Comparison of ENCODE assay signal across 9 cellular contexts in the genomic region with DNA sequence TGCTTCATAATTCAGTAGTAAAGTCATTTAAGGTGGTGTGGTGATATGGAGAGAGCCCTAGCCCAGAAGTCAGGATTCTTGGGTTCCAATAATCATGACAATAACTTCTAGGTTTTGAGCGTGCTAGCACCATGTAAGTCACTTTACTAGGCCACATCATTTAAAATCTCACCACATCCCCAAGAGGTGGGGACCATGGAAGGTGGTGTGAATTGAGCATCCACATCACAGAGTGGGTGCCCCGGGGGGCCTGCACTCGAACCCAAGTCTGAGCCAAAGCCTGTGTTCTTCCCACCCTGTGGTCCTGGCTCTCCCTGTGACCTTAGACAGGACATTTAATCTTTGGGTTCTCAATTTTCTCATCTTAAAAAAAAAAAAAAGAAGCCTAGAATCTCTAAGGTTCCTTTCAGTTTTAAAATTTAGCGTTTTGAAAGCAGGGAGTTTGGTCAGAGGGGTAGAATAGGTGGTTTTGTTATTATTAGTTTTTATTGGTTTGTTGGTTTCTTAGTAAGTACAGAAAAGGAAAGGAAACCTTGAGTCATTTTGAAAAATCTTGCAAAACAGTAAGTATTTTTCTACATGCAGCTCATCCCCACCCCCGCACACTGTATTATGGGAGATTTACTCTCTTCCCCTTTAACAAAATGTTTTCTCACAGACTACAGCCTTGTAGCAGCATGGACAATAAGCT. TPM values are rescaled to one million over a fixed set of nuclear protein-coding genes. Genes with fewer than 3 reads are reported as not detected.
A peak's percentile ranks its signal among the peaks of the same experiment; 100 is the strongest.
DNase-seq lines count a peak whose midpoint lies in the region; ATAC-seq, FAIRE-seq and TF ChIP-seq lines count a peak whose summit lies in the region.
"Had no signal": no experiment of that assay in that cellular context is flagged by ENCODE, and none has a peak within 500 bp of the region (broad histone marks: within the 10 kb centered on the region; RNA-seq: fewer than 3 reads in every experiment).

No MANE protein-coding gene starts in this region.

- H3K4me1 Mint-ChIP-seq in activated naive CD8-positive, alpha-beta T cell (ENCODE audit: low read depth): peaks cover 35% of the 10 kb centered on the region

- peak overlapping the region; percentile 73 for H3K4me2 ChIP-seq in Loucy (ENCODE audit: low read depth, low read length, poor library complexity, severe bottlenecking)
- peak overlapping the region; percentile 75 for H3K4me2 ChIP-seq in osteoblast (ENCODE audit: insufficient read depth, low read length)

- H3K36me3 ChIP-seq in Loucy (ENCODE audit: insufficient read depth, low read length) (no peaks in the 10 kb centered on the region), osteoblast (ENCODE audit: insufficient read depth, low read length) (no peaks in the 10 kb centered on the region), kidney (ENCODE audit: control insufficient read depth in 1 of 2, insufficient read depth in 2 of 2, low read length in 2 of 2) (peaks cover 0 to 3% of the 10 kb centered on the region in 2 donors)

- H3K27ac ChIP-seq in osteoblast (ENCODE audit: low read depth, low read length): peak overlapping the region; percentile 85
- H3K27ac ChIP-seq in kidney (ENCODE audit: low read depth in 2 of 2, low read length in 2 of 2): peak overlapping the region in 1 of 2 donors; percentile 64

- peaks cover 3% of the 10 kb centered on the region; the same call in 1 of the 2 replicates for H3F3A ChIP-seq in Loucy (ENCODE audit: low read depth)

- no peaks in the 10 kb centered on the region for H3K9me3 Mint-ChIP-seq in activated naive CD8-positive, alpha-beta T cell (ENCODE audit: low read depth)

- DNase-seq in GF-D8 (lab: John Stamatoyannopoulos, UW): peak; percentile 15
- no peak for DNase-seq in osteoblast (ENCODE audit: insufficient read length, low spot score, missing footprints)
- DNase-seq in G401 (ENCODE audit: low spot score): no peak
- DNase-seq in kidney: no peak
- DNase-seq in Ammon's horn (ENCODE audit: low spot score): no peak

- intact Hi-C loops in kidney (cut with DNase I): no loop called here

- TF ChIP-seq CTCF in Loucy (conservative IDR thresholded peaks at IDR 0.05; ENCODE audit: low read length) (no peak), osteoblast (IDR thresholded peaks at IDR 0.05; ENCODE audit: extremely low read depth, low read depth, low read length) (no peak), kidney (IDR thresholded peaks at IDR 0.05; ENCODE audit: borderline replicate concordance, extremely low read depth, insufficient read depth) (no peak)

- H3K79me2 ChIP-seq in Loucy (ENCODE audit: insufficient read depth, low read length): no peaks in the 10 kb centered on the region
- no peaks in the 10 kb centered on the region for H3K79me2 ChIP-seq in osteoblast (ENCODE audit: insufficient read depth, low read length)

- H3K9me2 ChIP-seq in Loucy (replicated peaks; ENCODE audit: low read depth, low read length): no peaks in the 10 kb centered on the region

- H3K36me3 Mint-ChIP-seq in activated naive CD8-positive, alpha-beta T cell: peaks cover 36% of the 10 kb centered on the region

- no peak for FAIRE-seq in kidney (lab: Jason Lieb, UNC)

- peak overlapping the region; percentile 67 for H3K4me3 Mint-ChIP-seq in activated naive CD8-positive, alpha-beta T cell

- H3K27me3 Mint-ChIP-seq in activated naive CD8-positive, alpha-beta T cell: no peaks in the 10 kb centered on the region

- peak; percentile 87 for ATAC-seq in GM21528 (IDR thresholded peaks at IDR 0.05; ENCODE audit: low FRiP score, unreplicated experiment)
- ATAC-seq: HCT116 had no signal

- peak overlapping the region; percentile 51 for H3K4me3 ChIP-seq in Loucy (ENCODE audit: low read length, poor library complexity, severe bottlenecking)
- H3K4me3 ChIP-seq in osteoblast (ENCODE audit: insufficient read depth, low read length): peak overlapping the region; percentile 47
- no peak overlapping the region for H3K4me3 ChIP-seq in kidney (ENCODE audit: low read length in 2 of 2)

- H4K20me1 ChIP-seq in Loucy (ENCODE audit: insufficient read depth, low read length, poor library complexity, severe bottlenecking) (no peaks in the 10 kb centered on the region), osteoblast (ENCODE audit: insufficient read depth, low read length) (no peaks in the 10 kb centered on the region)

- H3K4me1 ChIP-seq in Loucy (ENCODE audit: insufficient read depth, low read length, poor library complexity, severe bottlenecking) (peaks cover 22% of the 10 kb centered on the region), osteoblast (ENCODE audit: insufficient read depth, low read length) (peaks cover 46% of the 10 kb centered on the region), kidney (ENCODE audit: control insufficient read depth in 1 of 2, insufficient read depth in 1 of 2, low read depth in 1 of 2, low read length in 2 of 2) (peaks cover 0 to 2% of the 10 kb centered on the region in 2 donors)

- H3K9ac ChIP-seq in Loucy (ENCODE audit: low read depth, low read length, poor library complexity, severe bottlenecking): peak overlapping the region; percentile 16
- H3K9ac ChIP-seq in kidney (ENCODE audit: low read length in 2 of 2): no peak overlapping the region

- in situ Hi-C loops in G401 (cut with HindIII; ENCODE audit: low sequenced_read_pairs): no loop called here

- peak overlapping the region; percentile 45 for H2AFZ ChIP-seq in Loucy (ENCODE audit: low read length)
- H2AFZ ChIP-seq in osteoblast (ENCODE audit: low read length): peak overlapping the region; percentile 55

- H3K27ac Mint-ChIP-seq in activated naive CD8-positive, alpha-beta T cell: peak overlapping the region; percentile 86

- H3K27me3 ChIP-seq in Loucy (ENCODE audit: insufficient read depth, low read length, poor library complexity, severe bottlenecking) (no peaks in the 10 kb centered on the region), osteoblast (ENCODE audit: insufficient read depth, low read length) (no peaks in the 10 kb centered on the region)

- H3K9me3 ChIP-seq in Loucy (ENCODE audit: insufficient read depth, low read depth, low read length) (no peaks in the 10 kb centered on the region), osteoblast (ENCODE audit: low read depth, low read length) (no peaks in the 10 kb centered on the region), kidney (ENCODE audit: control insufficient read depth in 1 of 2, low read length in 2 of 2) (no peaks in the 10 kb centered on the region)

RNA-seq across cellular contexts. Expression of a gene that starts 26.4 kb away (rescaled TPM):
- total RNA-seq in osteoblast (1.4 and 2.7 TPM in 2 replicates), kidney (12.7 TPM)
- 0.54 and 2.5 TPM in 2 replicates for total RNA-seq in G401 (2014; rRNA removed; shearing (Covaris generic))
- polyA plus RNA-seq in kidney (ENCODE audit: insufficient read depth, low read depth, low replicate concordance): 1.9 TPM

Comparison
In these comparisons a context has a peak if more than half of its experiments do, and no peak if none do; other contexts are left out.
1. H3K4me3 ChIP-seq: peak in Loucy (single experiment) and osteoblast (single experiment); none in kidney (0 of 2).